Comparison of ENCODE assay signal across 7 cellular contexts in the genomic region with DNA sequence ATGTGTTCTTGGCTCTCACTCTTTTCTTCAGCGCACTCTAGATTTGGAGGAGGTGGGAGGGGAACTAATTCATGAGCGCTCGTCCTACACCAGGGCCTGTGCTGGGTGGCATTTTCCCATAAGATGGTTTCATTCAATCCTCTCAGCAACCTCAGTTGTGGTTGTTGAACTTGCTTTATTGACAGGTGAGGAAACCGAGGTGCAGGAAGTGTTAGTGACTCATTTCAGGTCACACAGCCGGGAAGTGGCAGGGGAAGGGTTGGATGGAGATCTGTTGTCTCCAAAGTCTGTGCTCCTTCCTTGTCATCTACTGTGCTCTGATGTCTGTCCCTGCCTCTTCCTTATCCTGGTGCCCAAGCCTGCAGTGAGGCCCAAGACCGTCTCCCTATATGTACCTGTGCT. TPM values are rescaled to one million over a fixed set of nuclear protein-coding genes. Genes with fewer than 3 reads are reported as not detected.
"Had no signal": no experiment of that assay in that cellular context is flagged by ENCODE, and none has a peak within 500 bp of the region (broad histone marks: within the 10 kb centered on the region; RNA-seq: fewer than 3 reads in every experiment).

No MANE protein-coding gene starts in this region.

RNA-seq across cellular contexts. Expression of a gene that starts 26.9 kb away (rescaled TPM):
- total RNA-seq: activated CD8-positive, alpha-beta memory T cell treated with anti-CD3 and anti-CD28 coated beads for 36 hours; activated T-helper 2 cell treated with anti-CD3 and anti-CD28 coated beads, Interferon-gamma antibody, Interleukin-2, Interleukin-4, amounts not matched to agents 10 μg/mL and 5 μg/mL and 100 μg/mL, durations not matched to agents 14 hours and 24 hours and 36 hours; ascending aorta; LHCN-M2; NCI-H460; PC-3; SK-MEL-5 had no signal
